10 cellular contexts compared by ENCODE assay signal in genomic region chr10:88975377-88975720, GRCh38. TPM values are rescaled to one million over a fixed set of nuclear protein-coding genes. Genes with fewer than 3 reads are reported as not detected.
DNase-seq lines count a peak whose midpoint lies in the region; ATAC-seq and TF ChIP-seq lines count a peak whose summit lies in the region.
"Had no signal": no experiment of that assay in that cellular context is flagged by ENCODE, and none has a peak within 500 bp of the region (broad histone marks: within the 10 kb centered on the region; RNA-seq: fewer than 3 reads in every experiment).

No MANE protein-coding gene starts in this region.

- H3K4me1 Mint-ChIP-seq in CD4-positive, CD25-positive, alpha-beta regulatory T cell = peaks cover 14 to 25% (median 17%) of the 10 kb centered on the region in 4 donors
- peaks cover 14% of the 10 kb centered on the region for H3K4me1 Mint-ChIP-seq in dendritic cell treated with granulocyte-macrophage colony-stimulating factor and Interleukin-4, amounts not matched to agents 40 ng/mL and 50 ng/mL, for 4 days (ENCODE audit: low read depth)
- H3K4me1 Mint-ChIP-seq in osteocyte (ENCODE audit: unreplicated experiment) = peaks cover 19% of the 10 kb centered on the region

- H3K9me2 ChIP-seq in Loucy (replicated peaks; ENCODE audit: low read depth, low read length) = no peaks in the 10 kb centered on the region

- peak overlapping the region; percentile 98 for H2AFZ ChIP-seq in Loucy (ENCODE audit: low read length)

- H3K27me3 ChIP-seq in CD4-positive, CD25-positive, alpha-beta regulatory T cell (ENCODE audit: control insufficient read depth, insufficient read depth, low read length) = no peaks in the 10 kb centered on the region
- H3K27me3 ChIP-seq in Loucy (ENCODE audit: insufficient read depth, low read length, poor library complexity, severe bottlenecking) = no peaks in the 10 kb centered on the region

- H3K27ac Mint-ChIP-seq in CD4-positive, CD25-positive, alpha-beta regulatory T cell = peak overlapping the region; percentile 80 to 98 (median 92)
- H3K27ac Mint-ChIP-seq in dendritic cell treated with granulocyte-macrophage colony-stimulating factor and Interleukin-4, amounts not matched to agents 40 ng/mL and 50 ng/mL, for 4 days = peak overlapping the region; percentile 91
- H3K27ac Mint-ChIP-seq in osteocyte (ENCODE audit: unreplicated experiment) = peak overlapping the region; percentile 93

- H4K20me1 ChIP-seq in Loucy (ENCODE audit: insufficient read depth, low read length, poor library complexity, severe bottlenecking) = no peaks in the 10 kb centered on the region

- peak overlapping the region; percentile 78 to 99 (median 94) for H3K4me3 Mint-ChIP-seq in CD4-positive, CD25-positive, alpha-beta regulatory T cell
- peak overlapping the region; percentile 99 for H3K4me3 Mint-ChIP-seq in dendritic cell treated with granulocyte-macrophage colony-stimulating factor and Interleukin-4, amounts not matched to agents 40 ng/mL and 50 ng/mL, for 4 days
- peak overlapping the region; percentile 85 for H3K4me3 Mint-ChIP-seq in osteocyte (ENCODE audit: unreplicated experiment)

- no peaks in the 10 kb centered on the region for H3K9me3 ChIP-seq in CD4-positive, CD25-positive, alpha-beta regulatory T cell (ENCODE audit: control insufficient read depth in 2 of 2, low read length in 2 of 2)
- no peaks in the 10 kb centered on the region for H3K9me3 ChIP-seq in Loucy (ENCODE audit: insufficient read depth, low read depth, low read length)

- peak in 1 of 3 donors; percentile 17 for DNase-seq in CD4-positive, CD25-positive, alpha-beta regulatory T cell
- DNase-seq in osteocyte (ENCODE audit: extremely low spot score, unreplicated experiment) (no peak), NCI-H2029 treated with DMSO at 0.1 percent for 48 hours (lab: John Stamatoyannopoulos, UW) (no peak), ureter (ENCODE audit: low spot score) (no peak)
- DNase-seq: glutamatergic neuron, T1000 had no signal

- peaks cover 21% of the 10 kb centered on the region for H3K4me1 ChIP-seq in CD4-positive, CD25-positive, alpha-beta regulatory T cell (ENCODE audit: control insufficient read depth, insufficient read depth, low read length, poor library complexity, severe bottlenecking)
- peaks cover 12% of the 10 kb centered on the region for H3K4me1 ChIP-seq in Loucy (ENCODE audit: insufficient read depth, low read length, poor library complexity, severe bottlenecking)

- H3K27me3 Mint-ChIP-seq in CD4-positive, CD25-positive, alpha-beta regulatory T cell = peaks cover 5% of the 10 kb centered on the region
- H3K27me3 Mint-ChIP-seq in dendritic cell treated with granulocyte-macrophage colony-stimulating factor and Interleukin-4, amounts not matched to agents 40 ng/mL and 50 ng/mL, for 4 days = peaks cover 6% of the 10 kb centered on the region
- H3K27me3 Mint-ChIP-seq in osteocyte (ENCODE audit: unreplicated experiment) = no peaks in the 10 kb centered on the region

- peak overlapping the region; percentile 71 for H3K27ac ChIP-seq in CD4-positive, CD25-positive, alpha-beta regulatory T cell (ENCODE audit: insufficient read depth, low read length, poor library complexity, severe bottlenecking)

- H3K9me3 Mint-ChIP-seq in CD4-positive, CD25-positive, alpha-beta regulatory T cell = peaks cover 0 to 1% (median 0%) of the 10 kb centered on the region in 7 donors
- no peaks in the 10 kb centered on the region for H3K9me3 Mint-ChIP-seq in dendritic cell treated with granulocyte-macrophage colony-stimulating factor and Interleukin-4, amounts not matched to agents 40 ng/mL and 50 ng/mL, for 4 days
- no peaks in the 10 kb centered on the region for H3K9me3 Mint-ChIP-seq in osteocyte (ENCODE audit: unreplicated experiment)

- no peaks in the 10 kb centered on the region for H3K36me3 ChIP-seq in CD4-positive, CD25-positive, alpha-beta regulatory T cell (ENCODE audit: control insufficient read depth, insufficient read depth, low read length)
- H3K36me3 ChIP-seq in Loucy (ENCODE audit: insufficient read depth, low read length) = no peaks in the 10 kb centered on the region

- H3K79me2 ChIP-seq in Loucy (ENCODE audit: insufficient read depth, low read length) = no peaks in the 10 kb centered on the region

- peaks cover 1% of the 10 kb centered on the region for H3K36me3 Mint-ChIP-seq in CD4-positive, CD25-positive, alpha-beta regulatory T cell
- H3K36me3 Mint-ChIP-seq in dendritic cell treated with granulocyte-macrophage colony-stimulating factor and Interleukin-4, amounts not matched to agents 40 ng/mL and 50 ng/mL, for 4 days (ENCODE audit: low read depth) = peaks cover 6% of the 10 kb centered on the region
- no peaks in the 10 kb centered on the region for H3K36me3 Mint-ChIP-seq in osteocyte (ENCODE audit: unreplicated experiment)

- peak overlapping the region; percentile 76 for H3K4me2 ChIP-seq in Loucy (ENCODE audit: low read depth, low read length, poor library complexity, severe bottlenecking)

- H3K4me3 ChIP-seq in CD4-positive, CD25-positive, alpha-beta regulatory T cell (ENCODE audit: low read depth, low read length) = peak overlapping the region; percentile 98
- H3K4me3 ChIP-seq in Loucy (ENCODE audit: low read length, poor library complexity, severe bottlenecking) = peak overlapping the region; percentile 77

- H3K9ac ChIP-seq in Loucy (ENCODE audit: low read depth, low read length, poor library complexity, severe bottlenecking) = peak overlapping the region; percentile 71

- no peak for TF ChIP-seq CTCF in Loucy (conservative IDR thresholded peaks at IDR 0.05; ENCODE audit: low read length)
- no peak for TF ChIP-seq CTCF in osteocyte (IDR thresholded peaks at IDR 0.05)

- ATAC-seq in CD4-positive, CD25-positive, alpha-beta regulatory T cell (ENCODE audit: low read depth in 2 of 2) = no peak
- no peak for ATAC-seq in HG02571 (IDR thresholded peaks at IDR 0.05; ENCODE audit: unreplicated experiment)
- ATAC-seq in HG03135 (IDR thresholded peaks at IDR 0.05; ENCODE audit: unreplicated experiment) = no peak

- intact Hi-C loops in dendritic cell treated with granulocyte-macrophage colony-stimulating factor and Interleukin-4, amounts not matched to agents 40 ng/mL and 50 ng/mL, for 4 days (cut with micrococcal nuclease) = no loop called here

- H3F3A ChIP-seq in Loucy (ENCODE audit: low read depth) = no peaks in the 10 kb centered on the region

RNA-seq across cellular contexts. Expression of gene FAS, which starts 15.2 kb away (rescaled TPM):
- total RNA-seq in CD4-positive, CD25-positive, alpha-beta regulatory T cell = 169 TPM
- polyA plus RNA-seq in CD4-positive, CD25-positive, alpha-beta regulatory T cell = 100 to 1,000 TPM in 3 of 4 donors, 10 to 100 TPM in 1; 84.3 to 141 (median 113) TPM
- 6.9 and 8.8 TPM in 2 replicates for total RNA-seq in osteocyte
- total RNA-seq in ureter = 34.7 TPM

RNA-seq across cellular contexts. Expression of gene ACTA2, which starts 22.8 kb away (rescaled TPM):
- 26.2 TPM for total RNA-seq in CD4-positive, CD25-positive, alpha-beta regulatory T cell
- polyA plus RNA-seq in CD4-positive, CD25-positive, alpha-beta regulatory T cell = 10 to 100 TPM; 37.0 to 65.9 (median 55.9) TPM
- total RNA-seq in osteocyte (315 and 329 TPM in 2 replicates), ureter (1,405 TPM)

Comparison
In these comparisons a context has a peak if more than half of its experiments do, and no peak if none do; other contexts are left out.
1. RNA of gene ACTA2, which starts 22.8 kb away (total RNA-seq): 1,405 TPM in ureter (single experiment) and 315 to 329 TPM in osteocyte; 26.2 TPM in CD4-positive, CD25-positive, alpha-beta regulatory T cell (single experiment); every median in the first group is over 10 times any median in the second.
2. Peak in every context shown above with its lines, with median percentiles within 50 percentile points of each other: H3K27ac Mint-ChIP-seq and H3K4me3 Mint-ChIP-seq.